In genomic region chr6:36461646-36462045, GRCh38 we compare ENCODE assay signal across 23 cellular contexts. TPM values are rescaled to one million over a fixed set of nuclear protein-coding genes. Genes with fewer than 3 reads are reported as not detected.
A peak's percentile ranks its signal among the peaks of the same experiment; 100 is the strongest.
DNase-seq lines count a peak whose midpoint lies in the region; ATAC-seq and TF ChIP-seq lines count a peak whose summit lies in the region.
"Had no signal": no experiment of that assay in that cellular context is flagged by ENCODE, and none has a peak within 500 bp of the region (broad histone marks: within the 10 kb centered on the region; RNA-seq: fewer than 3 reads in every experiment).

No MANE protein-coding gene starts in this region.

- TF ChIP-seq POLR2A in IMR-90 (IDR thresholded peaks at IDR 0.05; ENCODE audit: low read depth, low read length): no peak

- H2BK20ac ChIP-seq in IMR-90 (ENCODE audit: low read depth, low read length): no peak overlapping the region

- peaks cover 84% of the 10 kb centered on the region for H4K20me1 ChIP-seq in IMR-90 (ENCODE audit: insufficient read depth, low read length)
- peaks cover 94% of the 10 kb centered on the region for H4K20me1 ChIP-seq in smooth muscle cell (ENCODE audit: low read depth)

- no peak overlapping the region for H3K27ac ChIP-seq in IMR-90 (ENCODE audit: insufficient read depth, low read length)
- H3K27ac ChIP-seq in smooth muscle cell (ENCODE audit: low read depth): peak overlapping the region; percentile 10
- H3K27ac ChIP-seq: KMS-11, Peyer's patch had no signal

- H3K9me3 Mint-ChIP-seq in activated naive CD8-positive, alpha-beta T cell (ENCODE audit: low read depth): no peaks in the 10 kb centered on the region
- peaks cover under 1% of the 10 kb centered on the region for H3K9me3 Mint-ChIP-seq in activated naive CD8-positive, alpha-beta T cell treated with anti-CD3 and anti-CD28 coated beads for 36 hours
- H3K9me3 Mint-ChIP-seq: CD4-positive, CD25-positive, alpha-beta regulatory T cell had no signal

- H3K4me3 Mint-ChIP-seq in activated naive CD8-positive, alpha-beta T cell: no peak overlapping the region
- no peak overlapping the region for H3K4me3 Mint-ChIP-seq in activated naive CD8-positive, alpha-beta T cell treated with anti-CD3 and anti-CD28 coated beads for 36 hours
- H3K4me3 Mint-ChIP-seq: CD4-positive, CD25-positive, alpha-beta regulatory T cell had no signal

- H2AFZ ChIP-seq in IMR-90 (replicated peaks; ENCODE audit: low read length, poor library complexity) (no peak overlapping the region), smooth muscle cell (ENCODE audit: low read depth) (no peak overlapping the region)

- H3K9me1 ChIP-seq in IMR-90 (ENCODE audit: insufficient read depth, low read length): peaks cover 5% of the 10 kb centered on the region

- H3K36me3 ChIP-seq in IMR-90 (ENCODE audit: control insufficient read depth, insufficient read depth, low read length): 0 out of 2 replicates have a peak, but pooled peaks cover under 1% of the 10 kb centered on the region
- no peaks in the 10 kb centered on the region for H3K36me3 ChIP-seq in smooth muscle cell (ENCODE audit: low read depth)
- H3K36me3 ChIP-seq: Peyer's patch had no signal

- H3K4me2 ChIP-seq in IMR-90 (ENCODE audit: low read depth, low read length) (no peak overlapping the region; the same call in 1 of the 2 replicates), smooth muscle cell (no peak overlapping the region)
- H3K4me2 ChIP-seq: KMS-11 had no signal

- H3K79me1 ChIP-seq in IMR-90 (ENCODE audit: low read depth in 1 of 2, low read length in 2 of 2): peaks cover 16 to 76% of the 10 kb centered on the region in 2 experiments

- no peak overlapping the region for H4K91ac ChIP-seq in IMR-90 (ENCODE audit: insufficient read depth, low read depth, low read length)

- 0 out of 2 replicates have a peak overlapping the region, but pooled peaks have one; percentile 8 for H3K23ac ChIP-seq in IMR-90 (ENCODE audit: low read depth, low read length)

- no peak overlapping the region for H2BK5ac ChIP-seq in IMR-90 (ENCODE audit: low read depth, low read length, poor library complexity, severe bottlenecking)

- H3K4me3 ChIP-seq in IMR-90 (ENCODE audit: insufficient read depth, low read depth, low read length): no peak overlapping the region
- no peak overlapping the region for H3K4me3 ChIP-seq in smooth muscle cell
- H3K4me3 ChIP-seq: Peyer's patch had no signal

- H3K56ac ChIP-seq in IMR-90 (ENCODE audit: extremely low read depth, insufficient read depth, low read length): no peak overlapping the region

- peaks cover 4% of the 10 kb centered on the region for H3K36me3 Mint-ChIP-seq in activated naive CD8-positive, alpha-beta T cell
- H3K36me3 Mint-ChIP-seq in activated naive CD8-positive, alpha-beta T cell treated with anti-CD3 and anti-CD28 coated beads for 36 hours: peaks cover 33% of the 10 kb centered on the region

- peak overlapping the region; percentile 54 for H3K27ac Mint-ChIP-seq in activated naive CD8-positive, alpha-beta T cell
- no peak overlapping the region for H3K27ac Mint-ChIP-seq in activated naive CD8-positive, alpha-beta T cell treated with anti-CD3 and anti-CD28 coated beads for 36 hours

- CTCF ChIA-PET in IMR-90 (lab: Yijun Ruan, JAX): no interaction called here

- no peak overlapping the region for H2BK15ac ChIP-seq in IMR-90 (ENCODE audit: low read depth, low read length)

- no peak overlapping the region for H2AK9ac ChIP-seq in IMR-90 (replicated peaks; ENCODE audit: low read depth, low read length, poor library complexity)

- whole genome bisulfite sequencing in IMR-90 (ENCODE audit: extremely low coverage in 2 of 2, insufficient read length in 1 of 2), 2 experiments: no CpG with 5 or more reads among the region's 3 CpGs
- 68% methylated on average over 3 of the region's 3 CpGs for WGBS in smooth muscle cell (ENCODE audit: low lambda C conversion rate)

- TF ChIP-seq CTCF in IMR-90 (conservative IDR thresholded peaks at IDR 0.05; ENCODE audit: low read depth, low read length): no peak
- TF ChIP-seq CTCF in smooth muscle cell (IDR thresholded peaks at IDR 0.05; ENCODE audit: borderline replicate concordance, insufficient read depth, poor library complexity, severe bottlenecking): no peak

- H2BK120ac ChIP-seq in IMR-90 (ENCODE audit: low read depth, low read length): no peak overlapping the region

- H3K79me2 ChIP-seq in smooth muscle cell (ENCODE audit: low read depth): peaks cover 100% of the 10 kb centered on the region

- H3K4me1 ChIP-seq in IMR-90 (ENCODE audit: control insufficient read depth, insufficient read depth, low read length): peaks cover 8% of the 10 kb centered on the region
- no peaks in the 10 kb centered on the region for H3K4me1 ChIP-seq in smooth muscle cell (ENCODE audit: low read depth)

- no peak overlapping the region for H3K9ac ChIP-seq in IMR-90 (ENCODE audit: low read depth, low read length)
- H3K9ac ChIP-seq in smooth muscle cell (ENCODE audit: low read depth): no peak overlapping the region
- H3K9ac ChIP-seq: KMS-11 had no signal

- no peak for DNase-seq in activated naive CD8-positive, alpha-beta T cell treated with anti-CD3 and anti-CD28 coated beads for 36 hours
- DNase-seq in IMR-90: no peak
- peak; percentile 20 for DNase-seq in dermis blood vessel endothelial cell
- no peak for DNase-seq in smooth muscle cell (lab: John Stamatoyannopoulos, UW; ENCODE audit: unreplicated experiment)
- DNase-seq in NCI-H1694 treated with DMSO at 0.1 percent for 48 hours (lab: John Stamatoyannopoulos, UW): no peak
- no peak for DNase-seq in NOMO-1 treated with DMSO at 0.1 percent for 48 hours (lab: John Stamatoyannopoulos, UW; ENCODE audit: unreplicated experiment)
- no peak for DNase-seq in NCI-H2227 (lab: John Stamatoyannopoulos, UW; ENCODE audit: unreplicated experiment)
- DNase-seq: 8988T; CD4-positive, CD25-positive, alpha-beta regulatory T cell; DMS153; GDM1; MV-4-11; NCI-H187; NCI-H2107; NCI-H2227 treated with DMSO at 0.1 percent for 48 hours; NCI-H524 treated with DMSO at 0.1 percent for 48 hours; Peyer's patch had no signal

- dilution Hi-C loops in IMR-90 (cut with HindIII; ENCODE audit: low sequenced_read_pairs, unreplicated experiment): no loop called here

- in situ Hi-C loops in IMR-90 (cut with MboI; ENCODE audit: low sequenced_read_pairs): no loop called here

- no peak for TF ChIP-seq RAD21 in IMR-90 (IDR thresholded peaks at IDR 0.05; ENCODE audit: low read length)

- no peak overlapping the region for H3K14ac ChIP-seq in IMR-90 (replicated peaks; ENCODE audit: low read depth, low read length)

- H3K27me3 Mint-ChIP-seq in activated naive CD8-positive, alpha-beta T cell: no peaks in the 10 kb centered on the region
- H3K27me3 Mint-ChIP-seq in activated naive CD8-positive, alpha-beta T cell treated with anti-CD3 and anti-CD28 coated beads for 36 hours: no peaks in the 10 kb centered on the region
- H3K27me3 Mint-ChIP-seq: CD4-positive, CD25-positive, alpha-beta regulatory T cell had no signal

- H3K4me1 Mint-ChIP-seq in activated naive CD8-positive, alpha-beta T cell (ENCODE audit: low read depth): peaks cover 40% of the 10 kb centered on the region
- H3K4me1 Mint-ChIP-seq in activated naive CD8-positive, alpha-beta T cell treated with anti-CD3 and anti-CD28 coated beads for 36 hours: peaks cover 26% of the 10 kb centered on the region

- no peak overlapping the region; a peak in 1 of 4 replicates for H4K8ac ChIP-seq in IMR-90 (ENCODE audit: low read depth in 2 of 2, low read length in 2 of 2)

- ATAC-seq in IMR-90 (ENCODE audit: low read depth): no peak

- BruUV-seq in IMR-90 (replicated peaks; lab: Mats Ljungman, UMichigan): no TSS peak

- H3K4ac ChIP-seq in IMR-90 (ENCODE audit: low read depth, low read length): no peak overlapping the region

- H4K5ac ChIP-seq in IMR-90 (ENCODE audit: low read depth, low read length): no peak overlapping the region

- intact Hi-C loops in IMR-90 (cut with micrococcal nuclease): no loop called here

- POLR2A ChIA-PET in IMR-90 (lab: Charles Lee; ENCODE audit: unreplicated experiment): no interaction called here

- no peak overlapping the region for H2AK5ac ChIP-seq in IMR-90 (ENCODE audit: low read depth, low read length)

- H3F3A ChIP-seq in smooth muscle cell (ENCODE audit: low read depth): peaks cover 5% of the 10 kb centered on the region

- H3K9me3 ChIP-seq in IMR-90 (ENCODE audit: control insufficient read depth, insufficient read depth, low read length): no peaks in the 10 kb centered on the region
- no peaks in the 10 kb centered on the region for H3K9me3 ChIP-seq in smooth muscle cell (replicated peaks; ENCODE audit: low read depth)
- H3K9me3 ChIP-seq: Peyer's patch had no signal

- no peak overlapping the region for H3K18ac ChIP-seq in IMR-90 (ENCODE audit: low read depth, low read length)

- no peaks in the 10 kb centered on the region for H3K27me3 ChIP-seq in IMR-90 (ENCODE audit: control insufficient read depth, insufficient read depth, low read length)
- no peaks in the 10 kb centered on the region for H3K27me3 ChIP-seq in smooth muscle cell (ENCODE audit: low read depth)
- H3K27me3 ChIP-seq: Peyer's patch had no signal

TF ChIP-seq in IMR-90, 13 proteins besides CTCF, POLR2A, EP300 and RAD21 (continues in another document):
- TF ChIP-seq SMC3 (IDR thresholded peaks at IDR 0.05; ENCODE audit: low read depth, low read length) (no peak), MAZ (IDR thresholded peaks at IDR 0.05; ENCODE audit: borderline replicate concordance, low read depth, low read length) (no peak), NFE2L2 (IDR thresholded peaks at IDR 0.05; ENCODE audit: low read depth, low read length) (no peak), CHD1 (IDR thresholded peaks at IDR 0.05; ENCODE audit: low read depth, low read length) (no peak)

RNA-seq across cellular contexts. Expression of gene KCTD20, which starts 18.8 kb away (rescaled TPM):
- total RNA-seq in activated naive CD8-positive, alpha-beta T cell treated with anti-CD3 and anti-CD28 coated beads for 36 hours: 10 to 100 TPM; 48.4 to 56.6 TPM
- 150 TPM in 2 replicates for total RNA-seq in IMR-90 (2012; rRNA removed)
- polyA plus RNA-seq in IMR-90 (2012; rRNA removed): 48.5 and 55.4 TPM in 2 replicates
- 19.9 and 24.2 TPM in 2 replicates for polyA plus RNA-seq in IMR-90 (2012; cell fraction: cytosol; rRNA removed)
- polyA plus RNA-seq in IMR-90 (2012; cell fraction: nucleus; rRNA removed; ENCODE audit: low replicate concordance): 7.4 and 32.8 TPM in 2 replicates
- total RNA-seq in dermis blood vessel endothelial cell: 96.7 and 127 TPM in 2 replicates
- total RNA-seq in smooth muscle cell: 54.9 and 61.3 TPM in 2 replicates
- 29.6 and 31.3 TPM in 2 replicates for polyA plus RNA-seq in smooth muscle cell

RNA-seq across cellular contexts. Expression of gene PXT1, which starts 19.0 kb away (rescaled TPM):
- under 1 TPM; 0.10 to 0.29 TPM for total RNA-seq in activated naive CD8-positive, alpha-beta T cell treated with anti-CD3 and anti-CD28 coated beads for 36 hours
- total RNA-seq in IMR-90 (2012; rRNA removed) (not detected in 2 replicates), dermis blood vessel endothelial cell (not detected in 2 replicates), smooth muscle cell (not detected in 2 replicates)
- polyA plus RNA-seq in IMR-90 (2012; rRNA removed) (not detected in 2 replicates), smooth muscle cell (not detected in 2 replicates)
- polyA plus RNA-seq in IMR-90 (2012; cell fraction: cytosol; rRNA removed): not detected in 2 replicates
- polyA plus RNA-seq in IMR-90 (2012; cell fraction: nucleus; rRNA removed; ENCODE audit: low replicate concordance): 0.04 TPM in 1 of 2 replicates, not detected in the other
- total RNA-seq: Daoy, H1, Peyer's patch, SK-MEL-5 had no signal
- polyA plus RNA-seq: AG04450 had no signal
